ENCODE assay signal across 24 cellular contexts in genomic region chr10:42992957-42993390, GRCh38.
"Had no signal": no experiment of that assay in that cellular context is flagged by ENCODE, and none has a peak within 500 bp of the region (broad histone marks: within the 10 kb centered on the region; RNA-seq: fewer than 3 reads in every experiment).

No MANE protein-coding gene starts in this region.

- ATAC-seq: activated naive CD4-positive, alpha-beta T cell treated with anti-CD3 and anti-CD28 coated beads, Interleukin-2, amount 50 U/mL, for 72 hours; activated T-helper 17 cell treated with anti-CD3 and anti-CD28 coated beads, Interleukin-2, amount 50 U/mL, for 72 hours; stimulated activated naive B cell treated with anti-CD40 and anti-IgM and Interleukin-4, amounts not matched to agents 10 μg/mL and 1 μg/mL and 100 μg/mL, for 72 hours had no signal

- H3K27me3 ChIP-seq: breast epithelium, ovary, stomach, thyroid gland, upper lobe of left lung had no signal

- DNase-seq: activated CD4-positive, alpha-beta memory T cell treated with anti-CD3 and anti-CD28 coated beads, Interleukin-2, amount 10 ng/mL, durations not matched to agents 7 days and 5 days; activated CD4-positive, alpha-beta T cell treated with anti-CD3 and anti-CD28 coated beads, Interleukin-2, amount 10 ng/mL, durations not matched to agents 24 days and 14 days; activated CD4-positive, CD25-positive, alpha-beta regulatory T cell treated with anti-CD3 and anti-CD28 coated beads, Interleukin-2, amount 50 U/mL, for 72 hours; central memory CD4-positive, alpha-beta T cell; endodermal cell; left ventricle myocardium inferior; mammary epithelial cell; naive B cell; nephron progenitor cell; retina; stimulated activated CD4-positive, alpha-beta T cell treated with anti-CD3 and anti-CD28 coated beads, Interleukin-15, amount 100 ng/mL, for 24 hours; stimulated activated CD4-positive, alpha-beta T cell treated with anti-CD3 and anti-CD28 coated beads, Interleukin-2, amount 100 ng/mL, for 24 hours; stimulated activated naive B cell treated with anti-CD40 and anti-IgM and Interleukin-4, amounts not matched to agents 10 μg/mL and 1 μg/mL and 100 μg/mL, for 72 hours; stomach; T-helper 2 cell; thyroid gland; upper lobe of left lung had no signal

- H3K4me1 ChIP-seq: breast epithelium, left ventricle myocardium inferior, prostate gland, stomach, thyroid gland, upper lobe of left lung had no signal

- H3K36me3 ChIP-seq: breast epithelium, left ventricle myocardium inferior, ovary, prostate gland, stomach, thyroid gland, upper lobe of left lung had no signal

- H3K4me3 ChIP-seq: breast epithelium, left ventricle myocardium inferior, ovary, prostate gland, smooth muscle cell, stomach, thyroid gland, upper lobe of left lung had no signal

- H3K9me3 ChIP-seq: breast epithelium, left ventricle myocardium inferior, ovary, prostate gland, stomach, thyroid gland, upper lobe of left lung had no signal

- H3K27ac ChIP-seq: breast epithelium, epithelial cell of prostate, left ventricle myocardium inferior, ovary, prostate gland, stomach, thyroid gland, upper lobe of left lung had no signal

- H3K4me2 ChIP-seq: smooth muscle cell had no signal
